ENCODE assay signal across 1 cellular context in genomic region chr18:63422087-63422861, GRCh38.
TF ChIP-seq lines count a peak whose summit lies in the region.

Gene VPS4B (minus strand): TSS chr18:63422476. CDS start chr18:63422259, 217 bp downstream.

TF ChIP-seq in HepG2, 621 proteins besides CTCF, POLR2A, EP300 and RAD21 (continued from another document and continues in another):
- TF ChIP-seq ZBTB2 (CRISPR knock-in tag; IDR thresholded peaks at IDR 0.05; ENCODE audit: low read depth) (peak; percentile 64; the same call in 1 of the 2 replicates), CENPX (CRISPR knock-in tag; IDR thresholded peaks at IDR 0.05) (no peak), GFI1 (CRISPR knock-in tag; IDR thresholded peaks at IDR 0.05; ENCODE audit: borderline replicate concordance) (no peak; the same call in 1 of the 2 replicates), ZNF446 (CRISPR knock-in tag; IDR thresholded peaks at IDR 0.05) (peak; percentile 69; the same call in 1 of the 2 replicates), GATAD2A (CRISPR knock-in tag; IDR thresholded peaks at IDR 0.05) (peak; percentile 32; the same call in 1 of the 2 replicates), DRAP1 (CRISPR knock-in tag; IDR thresholded peaks at IDR 0.05) (peak; percentile 49; the same call in 1 of the 2 replicates), GMEB1 (CRISPR knock-in tag; IDR thresholded peaks at IDR 0.05; ENCODE audit: borderline replicate concordance) (peak; percentile 84; the same call in 1 of the 2 replicates), ZFY (CRISPR knock-in tag; IDR thresholded peaks at IDR 0.05) (peak; percentile 100), TBP (CRISPR knock-in tag; IDR thresholded peaks at IDR 0.05) (no peak), HMGXB3 (CRISPR knock-in tag; IDR thresholded peaks at IDR 0.05; ENCODE audit: borderline replicate concordance) (peak; percentile 83; the same call in 1 of the 2 replicates), ATF7 (IDR thresholded peaks at IDR 0.05) (peak; percentile 79), ATF7 (CRISPR knock-in tag; IDR thresholded peaks at IDR 0.05) (no peak; the same call in 1 of the 2 replicates), TEAD2 (CRISPR knock-in tag; IDR thresholded peaks at IDR 0.05) (0 out of 2 replicates have a peak, but pooled peaks have one; percentile 6), RBFOX2 (IDR thresholded peaks at IDR 0.05; ENCODE audit: low read depth, low read length) (peak; percentile 92), ZMYM3 (CRISPR knock-in tag; IDR thresholded peaks at IDR 0.05) (peak; percentile 42; the same call in 1 of the 2 replicates), SOX6 (IDR thresholded peaks at IDR 0.05) (no peak), SOX6 (CRISPR knock-in tag; IDR thresholded peaks at IDR 0.05) (peak; percentile 68), SNAPC5 (CRISPR knock-in tag; IDR thresholded peaks at IDR 0.05; ENCODE audit: borderline replicate concordance) (no peak), HBP1 (CRISPR knock-in tag; IDR thresholded peaks at IDR 0.05; ENCODE audit: low read depth) (peak; percentile 76; the same call in 1 of the 2 replicates), HMG20A (CRISPR knock-in tag; IDR thresholded peaks at IDR 0.05; ENCODE audit: borderline replicate concordance) (no peak), ZNF230 (CRISPR knock-in tag; IDR thresholded peaks at IDR 0.05) (0 out of 2 replicates have a peak, but pooled peaks have one; percentile 64), CAMTA2 (CRISPR knock-in tag; IDR thresholded peaks at IDR 0.05; ENCODE audit: borderline replicate concordance) (no peak), E2F1 (CRISPR knock-in tag; IDR thresholded peaks at IDR 0.05) (0 out of 2 replicates have a peak, but pooled peaks have one; percentile 77), ZFP91 (CRISPR knock-in tag; IDR thresholded peaks at IDR 0.05; ENCODE audit: borderline replicate concordance) (peak; percentile 87; the same call in 1 of the 2 replicates), NCOR1 (IDR thresholded peaks at IDR 0.05; ENCODE audit: borderline replicate concordance, low read length) (no peak), BORCS8-MEF2B (CRISPR knock-in tag; IDR thresholded peaks at IDR 0.05) (0 out of 2 replicates have a peak, but pooled peaks have one; percentile 11), THAP8 (CRISPR knock-in tag; IDR thresholded peaks at IDR 0.05; ENCODE audit: borderline replicate concordance) (no peak; the same call in 1 of the 2 replicates), TFAP4 (IDR thresholded peaks at IDR 0.05; ENCODE audit: borderline replicate concordance, low read depth) (no peak), ZBTB20 (CRISPR knock-in tag; IDR thresholded peaks at IDR 0.05; ENCODE audit: borderline replicate concordance, low read depth) (0 out of 2 replicates have a peak, but pooled peaks have one; percentile 36), MNT (IDR thresholded peaks at IDR 0.05) (peak; percentile 22), AHR (CRISPR knock-in tag; IDR thresholded peaks at IDR 0.05) (no peak), MTA1 (CRISPR knock-in tag; IDR thresholded peaks at IDR 0.05; ENCODE audit: borderline replicate concordance) (0 out of 2 replicates have a peak, but pooled peaks have one; percentile 45), NKX3-1 (CRISPR knock-in tag; IDR thresholded peaks at IDR 0.05) (peak; percentile 81; the same call in 1 of the 2 replicates), ZNF580 (CRISPR knock-in tag; IDR thresholded peaks at IDR 0.05; ENCODE audit: borderline replicate concordance, low read depth) (peak; percentile 47; the same call in 1 of the 2 replicates), ELF3 (CRISPR knock-in tag; IDR thresholded peaks at IDR 0.05) (peak; percentile 72), NRL (CRISPR knock-in tag; IDR thresholded peaks at IDR 0.05; ENCODE audit: borderline replicate concordance) (no peak), DMAP1 (CRISPR knock-in tag; IDR thresholded peaks at IDR 0.05) (peak; percentile 55), IRX3 (CRISPR knock-in tag; IDR thresholded peaks at IDR 0.05; ENCODE audit: borderline replicate concordance, low read depth) (0 out of 2 replicates have a peak, but pooled peaks have one; percentile 46), JUN (CRISPR knock-in tag; IDR thresholded peaks at IDR 0.05) (0 out of 2 replicates have a peak, but pooled peaks have one; percentile 7), HIVEP1 (CRISPR knock-in tag; IDR thresholded peaks at IDR 0.05) (peak; percentile 40; the same call in 1 of the 2 replicates), ATF6 (CRISPR knock-in tag; conservative IDR thresholded peaks at IDR 0.05) (no peak)
